In genomic region chr15:40292246-40292645, GRCh38 we compare ENCODE assay signal across 29 cellular contexts. TPM values are rescaled to one million over a fixed set of nuclear protein-coding genes. Genes with fewer than 3 reads are reported as not detected.
"Had no signal": no experiment of that assay in that cellular context is flagged by ENCODE, and none has a peak within 500 bp of the region (broad histone marks: within the 10 kb centered on the region; RNA-seq: fewer than 3 reads in every experiment).

No MANE protein-coding gene starts in this region.

- H3K36me3 ChIP-seq: sigmoid colon, tibial nerve, vagina had no signal

- FAIRE-seq: keratinocyte, small intestine had no signal

- H3K27ac ChIP-seq: lower lobe of right lung, parathyroid adenoma, psoas muscle, sigmoid colon, spleen, tibial nerve, upper lobe of left lung, vagina had no signal

- DNase-seq: hippocampal formation; kidney glomerular epithelial cell; left cardiac atrium; lower lobe of right lung; mammary epithelial cell; mesenchymal stem cell; naive thymus-derived CD8-positive, alpha-beta T cell; occipital lobe; sigmoid colon; small intestine; spleen; stimulated activated CD4-positive, alpha-beta T cell treated with anti-CD3 and anti-CD28 coated beads, Interleukin-4, amount 100 ng/mL, for 24 hours; stimulated activated naive CD4-positive, alpha-beta T cell; substantia nigra; upper lobe of left lung had no signal

- H3K4me3 ChIP-seq: lower lobe of right lung, sigmoid colon, spleen, tibial nerve had no signal

- ATAC-seq: left cardiac atrium; left lobe of liver; naive thymus-derived CD8-positive, alpha-beta T cell; stimulated activated effector memory CD8-positive, alpha-beta T cell treated with anti-CD3 and anti-CD28 coated beads, Interleukin-12 subunit alpha, Interleukin-12 subunit beta, amount 100 ng/mL, for 72 hours had no signal

- H3K79me2 ChIP-seq: parathyroid adenoma had no signal

- H3K9ac ChIP-seq: parathyroid adenoma had no signal

- H3K4me1 ChIP-seq: parathyroid adenoma had no signal

- H3K27me3 ChIP-seq: neutrophil, upper lobe of left lung, vagina had no signal

- H3K9me3 ChIP-seq: lower lobe of right lung, neutrophil, psoas muscle, sigmoid colon, spleen, tibial nerve, upper lobe of left lung, vagina had no signal

RNA-seq across cellular contexts. Expression of gene ANKRD63, which starts 9.4 kb away (rescaled TPM):
- total RNA-seq: left lobe of liver, liver, lower lobe of right lung, mammary epithelial cell, neural crest cell, occipital lobe, posterior vena cava, psoas muscle, spleen, tibial nerve, urinary bladder, vagina had no signal
- polyA plus RNA-seq: keratinocyte, liver, mammary epithelial cell, psoas muscle, sigmoid colon, spleen, thymus, urinary bladder had no signal

RNA-seq across cellular contexts. Expression of gene PAK6, which starts 53.4 kb away (rescaled TPM):
- total RNA-seq: left lobe of liver; naive thymus-derived CD8-positive, alpha-beta T cell; osteocyte had no signal
